Comparison of ENCODE assay signal across 1 cellular context in the genomic region with DNA sequence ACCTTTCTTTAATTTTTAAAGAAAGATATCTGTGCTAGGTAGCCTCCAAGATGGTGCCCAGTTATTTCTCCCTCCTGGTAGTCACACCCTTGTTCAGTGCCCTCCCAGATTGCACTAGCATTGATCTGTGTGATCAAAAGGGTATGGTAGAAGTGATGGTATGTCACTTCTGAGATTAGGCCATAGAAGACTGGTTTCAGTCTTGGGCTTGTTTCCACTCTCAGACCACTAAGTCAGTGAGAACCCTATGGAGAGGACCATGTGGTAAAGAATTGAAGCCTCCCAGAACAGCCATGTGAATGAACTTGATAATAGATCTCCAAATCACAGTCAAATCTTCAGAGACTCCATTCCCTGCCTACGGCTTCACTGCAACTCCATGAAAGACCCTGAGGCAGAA.
TF ChIP-seq lines count a peak whose summit lies in the region.

No MANE protein-coding gene starts in this region.

TF ChIP-seq in H1, 55 proteins besides CTCF, POLR2A, EP300 and RAD21:
- TF ChIP-seq RXRA (IDR thresholded peaks at IDR 0.05; ENCODE audit: insufficient read depth, low read depth, low read length) (no peak), HDAC2 (IDR thresholded peaks at IDR 0.05; ENCODE audit: borderline replicate concordance in 1 of 2, low read depth in 2 of 2, low read length in 2 of 2) (no peak), KDM4A (IDR thresholded peaks at IDR 0.05; ENCODE audit: low read depth, low read length, severe bottlenecking) (no peak), SP1 (IDR thresholded peaks at IDR 0.05; ENCODE audit: low read depth, low read length) (no peak), SRF (IDR thresholded peaks at IDR 0.05; ENCODE audit: low read depth, low read length) (no peak), TEAD4 (IDR thresholded peaks at IDR 0.05; ENCODE audit: low read depth, low read length) (no peak), RBBP5 (IDR thresholded peaks at IDR 0.05; ENCODE audit: borderline replicate concordance, low read depth, low read length) (no peak), KDM5A (IDR thresholded peaks at IDR 0.05; ENCODE audit: low read length) (no peak), YY1 (IDR thresholded peaks at IDR 0.05; ENCODE audit: low read depth, low read length) (no peak), SIX5 (IDR thresholded peaks at IDR 0.05; ENCODE audit: low read depth, low read length) (no peak), JUND (IDR thresholded peaks at IDR 0.05; ENCODE audit: low read length) (no peak), NRF1 (IDR thresholded peaks at IDR 0.05; ENCODE audit: low read depth, low read length) (no peak), BRCA1 (IDR thresholded peaks at IDR 0.05; ENCODE audit: low read depth, low read length) (no peak), SUZ12 (IDR thresholded peaks at IDR 0.05; ENCODE audit: low read length) (no peak), POU5F1 (IDR thresholded peaks at IDR 0.05; ENCODE audit: low read depth, low read length) (no peak), CBX8 (IDR thresholded peaks at IDR 0.05; ENCODE audit: borderline replicate concordance, low read depth, low read length) (no peak)
- TF ChIP-seq, protein P1, sequence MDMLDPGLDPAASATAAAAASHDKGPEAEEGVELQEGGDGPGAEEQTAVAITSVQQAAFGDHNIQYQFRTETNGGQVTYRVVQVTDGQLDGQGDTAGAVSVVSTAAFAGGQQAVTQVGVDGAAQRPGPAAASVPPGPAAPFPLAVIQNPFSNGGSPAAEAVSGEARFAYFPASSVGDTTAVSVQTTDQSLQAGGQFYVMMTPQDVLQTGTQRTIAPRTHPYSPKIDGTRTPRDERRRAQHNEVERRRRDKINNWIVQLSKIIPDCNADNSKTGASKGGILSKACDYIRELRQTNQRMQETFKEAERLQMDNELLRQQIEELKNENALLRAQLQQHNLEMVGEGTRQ (IDR thresholded peaks at IDR 0.05; ENCODE audit: low read length), result no peak
- TF ChIP-seq, protein P2, sequence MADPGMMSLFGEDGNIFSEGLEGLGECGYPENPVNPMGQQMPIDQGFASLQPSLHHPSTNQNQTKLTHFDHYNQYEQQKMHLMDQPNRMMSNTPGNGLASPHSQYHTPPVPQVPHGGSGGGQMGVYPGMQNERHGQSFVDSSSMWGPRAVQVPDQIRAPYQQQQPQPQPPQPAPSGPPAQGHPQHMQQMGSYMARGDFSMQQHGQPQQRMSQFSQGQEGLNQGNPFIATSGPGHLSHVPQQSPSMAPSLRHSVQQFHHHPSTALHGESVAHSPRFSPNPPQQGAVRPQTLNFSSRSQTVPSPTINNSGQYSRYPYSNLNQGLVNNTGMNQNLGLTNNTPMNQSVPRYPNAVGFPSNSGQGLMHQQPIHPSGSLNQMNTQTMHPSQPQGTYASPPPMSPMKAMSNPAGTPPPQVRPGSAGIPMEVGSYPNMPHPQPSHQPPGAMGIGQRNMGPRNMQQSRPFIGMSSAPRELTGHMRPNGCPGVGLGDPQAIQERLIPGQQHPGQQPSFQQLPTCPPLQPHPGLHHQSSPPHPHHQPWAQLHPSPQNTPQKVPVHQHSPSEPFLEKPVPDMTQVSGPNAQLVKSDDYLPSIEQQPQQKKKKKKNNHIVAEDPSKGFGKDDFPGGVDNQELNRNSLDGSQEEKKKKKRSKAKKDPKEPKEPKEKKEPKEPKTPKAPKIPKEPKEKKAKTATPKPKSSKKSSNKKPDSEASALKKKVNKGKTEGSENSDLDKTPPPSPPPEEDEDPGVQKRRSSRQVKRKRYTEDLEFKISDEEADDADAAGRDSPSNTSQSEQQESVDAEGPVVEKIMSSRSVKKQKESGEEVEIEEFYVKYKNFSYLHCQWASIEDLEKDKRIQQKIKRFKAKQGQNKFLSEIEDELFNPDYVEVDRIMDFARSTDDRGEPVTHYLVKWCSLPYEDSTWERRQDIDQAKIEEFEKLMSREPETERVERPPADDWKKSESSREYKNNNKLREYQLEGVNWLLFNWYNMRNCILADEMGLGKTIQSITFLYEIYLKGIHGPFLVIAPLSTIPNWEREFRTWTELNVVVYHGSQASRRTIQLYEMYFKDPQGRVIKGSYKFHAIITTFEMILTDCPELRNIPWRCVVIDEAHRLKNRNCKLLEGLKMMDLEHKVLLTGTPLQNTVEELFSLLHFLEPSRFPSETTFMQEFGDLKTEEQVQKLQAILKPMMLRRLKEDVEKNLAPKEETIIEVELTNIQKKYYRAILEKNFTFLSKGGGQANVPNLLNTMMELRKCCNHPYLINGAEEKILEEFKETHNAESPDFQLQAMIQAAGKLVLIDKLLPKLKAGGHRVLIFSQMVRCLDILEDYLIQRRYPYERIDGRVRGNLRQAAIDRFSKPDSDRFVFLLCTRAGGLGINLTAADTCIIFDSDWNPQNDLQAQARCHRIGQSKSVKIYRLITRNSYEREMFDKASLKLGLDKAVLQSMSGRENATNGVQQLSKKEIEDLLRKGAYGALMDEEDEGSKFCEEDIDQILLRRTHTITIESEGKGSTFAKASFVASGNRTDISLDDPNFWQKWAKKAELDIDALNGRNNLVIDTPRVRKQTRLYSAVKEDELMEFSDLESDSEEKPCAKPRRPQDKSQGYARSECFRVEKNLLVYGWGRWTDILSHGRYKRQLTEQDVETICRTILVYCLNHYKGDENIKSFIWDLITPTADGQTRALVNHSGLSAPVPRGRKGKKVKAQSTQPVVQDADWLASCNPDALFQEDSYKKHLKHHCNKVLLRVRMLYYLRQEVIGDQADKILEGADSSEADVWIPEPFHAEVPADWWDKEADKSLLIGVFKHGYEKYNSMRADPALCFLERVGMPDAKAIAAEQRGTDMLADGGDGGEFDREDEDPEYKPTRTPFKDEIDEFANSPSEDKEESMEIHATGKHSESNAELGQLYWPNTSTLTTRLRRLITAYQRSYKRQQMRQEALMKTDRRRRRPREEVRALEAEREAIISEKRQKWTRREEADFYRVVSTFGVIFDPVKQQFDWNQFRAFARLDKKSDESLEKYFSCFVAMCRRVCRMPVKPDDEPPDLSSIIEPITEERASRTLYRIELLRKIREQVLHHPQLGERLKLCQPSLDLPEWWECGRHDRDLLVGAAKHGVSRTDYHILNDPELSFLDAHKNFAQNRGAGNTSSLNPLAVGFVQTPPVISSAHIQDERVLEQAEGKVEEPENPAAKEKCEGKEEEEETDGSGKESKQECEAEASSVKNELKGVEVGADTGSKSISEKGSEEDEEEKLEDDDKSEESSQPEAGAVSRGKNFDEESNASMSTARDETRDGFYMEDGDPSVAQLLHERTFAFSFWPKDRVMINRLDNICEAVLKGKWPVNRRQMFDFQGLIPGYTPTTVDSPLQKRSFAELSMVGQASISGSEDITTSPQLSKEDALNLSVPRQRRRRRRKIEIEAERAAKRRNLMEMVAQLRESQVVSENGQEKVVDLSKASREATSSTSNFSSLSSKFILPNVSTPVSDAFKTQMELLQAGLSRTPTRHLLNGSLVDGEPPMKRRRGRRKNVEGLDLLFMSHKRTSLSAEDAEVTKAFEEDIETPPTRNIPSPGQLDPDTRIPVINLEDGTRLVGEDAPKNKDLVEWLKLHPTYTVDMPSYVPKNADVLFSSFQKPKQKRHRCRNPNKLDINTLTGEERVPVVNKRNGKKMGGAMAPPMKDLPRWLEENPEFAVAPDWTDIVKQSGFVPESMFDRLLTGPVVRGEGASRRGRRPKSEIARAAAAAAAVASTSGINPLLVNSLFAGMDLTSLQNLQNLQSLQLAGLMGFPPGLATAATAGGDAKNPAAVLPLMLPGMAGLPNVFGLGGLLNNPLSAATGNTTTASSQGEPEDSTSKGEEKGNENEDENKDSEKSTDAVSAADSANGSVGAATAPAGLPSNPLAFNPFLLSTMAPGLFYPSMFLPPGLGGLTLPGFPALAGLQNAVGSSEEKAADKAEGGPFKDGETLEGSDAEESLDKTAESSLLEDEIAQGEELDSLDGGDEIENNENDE (IDR thresholded peaks at IDR 0.05; ENCODE audit: insufficient replicate concordance, low read length), result no peak
- TF ChIP-seq, protein P3, sequence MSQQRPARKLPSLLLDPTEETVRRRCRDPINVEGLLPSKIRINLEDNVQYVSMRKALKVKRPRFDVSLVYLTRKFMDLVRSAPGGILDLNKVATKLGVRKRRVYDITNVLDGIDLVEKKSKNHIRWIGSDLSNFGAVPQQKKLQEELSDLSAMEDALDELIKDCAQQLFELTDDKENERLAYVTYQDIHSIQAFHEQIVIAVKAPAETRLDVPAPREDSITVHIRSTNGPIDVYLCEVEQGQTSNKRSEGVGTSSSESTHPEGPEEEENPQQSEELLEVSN (IDR thresholded peaks at IDR 0.05), result no peak
